In the genomic region with DNA sequence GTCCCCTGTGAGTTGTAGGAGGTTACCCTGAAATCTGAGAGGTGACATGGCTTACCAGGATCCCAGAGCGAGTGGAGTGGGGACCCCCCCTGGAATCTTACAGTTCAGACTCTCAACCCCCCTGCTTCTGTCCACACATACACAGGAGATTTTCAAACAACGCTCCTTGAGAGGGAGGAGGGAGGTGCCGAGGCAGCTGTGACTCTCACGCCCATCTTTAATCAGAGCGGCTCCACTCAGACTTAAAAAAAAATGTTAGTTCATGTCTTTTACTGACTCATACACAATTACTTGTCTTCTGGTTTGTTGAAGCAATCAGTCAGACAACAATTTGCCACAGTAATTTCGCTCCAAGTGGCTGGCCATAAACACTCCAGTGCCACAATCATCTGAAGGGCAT, we compare ENCODE assay signal across 25 cellular contexts. TPM values are rescaled to one million over a fixed set of nuclear protein-coding genes. Genes with fewer than 3 reads are reported as not detected.
A peak's percentile ranks its signal among the peaks of the same experiment; 100 is the strongest.
DNase-seq lines count a peak whose midpoint lies in the region; TF ChIP-seq lines count a peak whose summit lies in the region.
"Had no signal": no experiment of that assay in that cellular context is flagged by ENCODE, and none has a peak within 500 bp of the region (broad histone marks: within the 10 kb centered on the region; RNA-seq: fewer than 3 reads in every experiment).

No MANE protein-coding gene starts in this region.

- H2AK5ac ChIP-seq in mesenchymal stem cell (ENCODE audit: low read length, severe bottlenecking), result no peak overlapping the region

- H3K27ac ChIP-seq in mesenchymal stem cell (ENCODE audit: low read length, poor library complexity, severe bottlenecking), result no peak overlapping the region
- H3K27ac ChIP-seq: heart left ventricle, neural progenitor cell, WERI-Rb-1 had no signal

- H2BK120ac ChIP-seq in mesenchymal stem cell (ENCODE audit: low read depth, low read length), result no peak overlapping the region

- no peaks in the 10 kb centered on the region for H3K9me3 ChIP-seq in adipocyte (ENCODE audit: control insufficient read depth, low read length)
- H3K9me3 ChIP-seq in mesenchymal stem cell (ENCODE audit: control insufficient read depth, low read length), result no peaks in the 10 kb centered on the region
- H3K9me3 ChIP-seq: heart left ventricle had no signal

- no peak overlapping the region for H3K4ac ChIP-seq in mesenchymal stem cell (ENCODE audit: low read depth in 1 of 2, low read length in 2 of 2)

- no peak overlapping the region for H2BK5ac ChIP-seq in mesenchymal stem cell (ENCODE audit: low read depth, low read length, poor library complexity, severe bottlenecking)

- H3K4me1 Mint-ChIP-seq in HFFc6 (ENCODE audit: low read depth), result no peaks in the 10 kb centered on the region

- H2AFZ ChIP-seq in mesenchymal stem cell (ENCODE audit: low read depth, low read length), result no peak overlapping the region
- H2AFZ ChIP-seq: neural progenitor cell had no signal

- H3K27me3 ChIP-seq in adipocyte (replicated peaks; ENCODE audit: control insufficient read depth, insufficient read depth, low read length) (no peaks in the 10 kb centered on the region), mesenchymal stem cell (ENCODE audit: control insufficient read depth in 1 of 2, insufficient read depth in 1 of 2, low read length in 2 of 2) (peaks cover 0 to 18% of the 10 kb centered on the region in 2 experiments)
- H3K27me3 ChIP-seq: heart left ventricle, neural progenitor cell had no signal

- H3K27ac Mint-ChIP-seq in HFFc6, result no peak overlapping the region
- H3K27ac Mint-ChIP-seq: activated CD4-positive, alpha-beta memory T cell treated with anti-CD3 and anti-CD28 coated beads for 36 hours; memory B cell; neural progenitor cell had no signal

- TF ChIP-seq CTCF in HFFc6 (IDR thresholded peaks at IDR 0.05), result no peak

- peaks cover 39% of the 10 kb centered on the region for H3K4me1 ChIP-seq in adipocyte (ENCODE audit: control insufficient read depth, insufficient read depth, low read length)
- no peaks in the 10 kb centered on the region for H3K4me1 ChIP-seq in mesenchymal stem cell (ENCODE audit: control insufficient read depth, insufficient read depth, low read depth, low read length)

- H3K18ac ChIP-seq in mesenchymal stem cell (ENCODE audit: low read depth in 1 of 2, low read length in 2 of 2), result no peak overlapping the region

- no peak overlapping the region for H3K4me2 ChIP-seq in mesenchymal stem cell (ENCODE audit: low read length, poor library complexity, severe bottlenecking)
- H3K4me2 ChIP-seq: neural progenitor cell had no signal

- H3K79me1 ChIP-seq in mesenchymal stem cell (replicated peaks; ENCODE audit: low read length, poor library complexity, severe bottlenecking), result no peaks in the 10 kb centered on the region

- no peak overlapping the region for H2BK12ac ChIP-seq in mesenchymal stem cell (ENCODE audit: low read length in 2 of 2)

- peak; percentile 68 for DNase-seq in GM04503 (ENCODE audit: low read depth)
- DNase-seq in adipocyte (ENCODE audit: low read depth), result no peak
- peak; percentile 24 for DNase-seq in mesenchymal stem cell
- peak; percentile 40 for DNase-seq in stromal cell of bone marrow (ENCODE audit: low read depth)
- DNase-seq in EL, result no peak
- no peak for DNase-seq in HFFc6
- no peak for DNase-seq in cortex of kidney (lab: John Stamatoyannopoulos, UW)
- no peak for DNase-seq in stimulated activated CD4-positive, alpha-beta T cell treated with anti-CD3 and anti-CD28 coated beads, Interleukin-2, amount 100 ng/mL, for 48 hours
- DNase-seq: activated CD4-positive, alpha-beta memory T cell treated with anti-CD3 and anti-CD28 coated beads for 36 hours; activated T-cell treated with anti-CD3 and anti-CD28 coated beads, Interleukin-2, amount 50 U/mL, for 4 hours; heart left ventricle; NCI-H146; NCI-H226; NK-92 treated with Interleukin-12 subunit alpha and Interleukin-12 subunit beta, amount 100 ng/mL, for 24 hours; stimulated activated CD4-positive, alpha-beta T cell treated with anti-CD3 and anti-CD28 coated beads, Interleukin-2, amount 100 ng/mL, for 24 hours; T-cell; WERI-Rb-1 had no signal

- H3K4me3 Mint-ChIP-seq in HFFc6, result no peak overlapping the region
- H3K4me3 Mint-ChIP-seq: activated CD4-positive, alpha-beta memory T cell treated with anti-CD3 and anti-CD28 coated beads for 36 hours; memory B cell; neural progenitor cell had no signal

- H3K23ac ChIP-seq in mesenchymal stem cell (ENCODE audit: low read length in 2 of 2), result no peak overlapping the region

- no peak overlapping the region for H4K8ac ChIP-seq in mesenchymal stem cell (ENCODE audit: low read length)

- H3K4me3 ChIP-seq in adipocyte (ENCODE audit: low read length) (peak overlapping the region; percentile 8), mesenchymal stem cell (ENCODE audit: insufficient read depth in 1 of 2, low read depth in 1 of 2, low read length in 2 of 2) (no peak overlapping the region)
- H3K4me3 ChIP-seq: heart left ventricle, neural progenitor cell had no signal

- H3K9me3 Mint-ChIP-seq in HFFc6, result no peaks in the 10 kb centered on the region
- H3K9me3 Mint-ChIP-seq: activated CD4-positive, alpha-beta memory T cell treated with anti-CD3 and anti-CD28 coated beads for 36 hours; activated T-cell treated with anti-CD3 and anti-CD28 coated beads, Interleukin-2, amount 50 U/mL, for 4 hours; memory B cell; neural progenitor cell; T-cell had no signal

- H3K27me3 Mint-ChIP-seq in HFFc6 (ENCODE audit: insufficient read depth), result peaks cover 21% of the 10 kb centered on the region
- H3K27me3 Mint-ChIP-seq: activated naive CD8-positive, alpha-beta T cell; T-cell had no signal

- H3K36me3 ChIP-seq in adipocyte (ENCODE audit: control insufficient read depth, insufficient read depth, low read length, severe bottlenecking) (no peaks in the 10 kb centered on the region), mesenchymal stem cell (ENCODE audit: control insufficient read depth in 1 of 2, insufficient read depth in 2 of 2, low read depth in 1 of 2, low read length in 2 of 2) (no peaks in the 10 kb centered on the region)
- H3K36me3 ChIP-seq: heart left ventricle, neural progenitor cell, WERI-Rb-1 had no signal

- H2BK15ac ChIP-seq in mesenchymal stem cell (ENCODE audit: low read depth, poor library complexity, severe bottlenecking), result no peak overlapping the region

- H3K36me3 Mint-ChIP-seq in HFFc6 (ENCODE audit: low read depth), result no peaks in the 10 kb centered on the region
- H3K36me3 Mint-ChIP-seq: activated CD4-positive, alpha-beta memory T cell treated with anti-CD3 and anti-CD28 coated beads for 36 hours; activated naive CD8-positive, alpha-beta T cell; T-cell had no signal

- no peak overlapping the region for H3K14ac ChIP-seq in mesenchymal stem cell (ENCODE audit: low read length in 2 of 2)

- H3K9ac ChIP-seq in adipocyte (ENCODE audit: low read length), result peak overlapping the region; percentile 39
- peak overlapping the region; percentile 50 for H3K9ac ChIP-seq in mesenchymal stem cell (ENCODE audit: low read length)
- H3K9ac ChIP-seq: neural progenitor cell had no signal

- 55% methylated on average over 5 of the region's 6 CpGs for WGBS in mesenchymal stem cell

- H4K91ac ChIP-seq in mesenchymal stem cell (ENCODE audit: low read length), result no peak overlapping the region

RNA-seq across cellular contexts. Expression of a gene that starts 15.4 kb away (rescaled TPM):
- 7.5 TPM for polyA plus RNA-seq in mesenchymal stem cell (2013, experiment 1 of 2)
- 6.3 TPM for polyA plus RNA-seq in mesenchymal stem cell (2013, experiment 2 of 2)
- 1 to 10 TPM; 4.0 to 5.1 (median 5.0) TPM for total RNA-seq in HFFc6 (2021; fragmentation: NEBNext Ultra II Directional; extraction: Animal tissue kit (Norgen Biotek cat#: 25700))
- total RNA-seq: epithelial cell of proximal tubule had no signal

RNA-seq across cellular contexts. Expression of a gene that starts 47.8 kb away (rescaled TPM):
- polyA plus RNA-seq in mesenchymal stem cell (2013, experiment 1 of 2), result 9.4 TPM
- polyA plus RNA-seq in mesenchymal stem cell (2013, experiment 2 of 2), result 10.2 TPM
- total RNA-seq in HFFc6 (2021; fragmentation: NEBNext Ultra II Directional; extraction: Animal tissue kit (Norgen Biotek cat#: 25700)), result 10 to 100 TPM in 1 of 6 experiments, 1 to 10 TPM in 5; 5.9 to 10.9 (median 7.1) TPM

RNA-seq across cellular contexts. Expression of a gene that starts 47.9 kb away (rescaled TPM):
- polyA plus RNA-seq in mesenchymal stem cell (2013, experiment 1 of 2), result 17.5 TPM
- polyA plus RNA-seq in mesenchymal stem cell (2013, experiment 2 of 2), result 16.0 TPM
- 10 to 100 TPM; 30.7 to 41.4 (median 33.5) TPM for total RNA-seq in HFFc6 (2021; fragmentation: NEBNext Ultra II Directional; extraction: Animal tissue kit (Norgen Biotek cat#: 25700))

RNA-seq across cellular contexts. Expression of a gene that starts 58.7 kb away (rescaled TPM):
- polyA plus RNA-seq in mesenchymal stem cell (2013, experiment 1 of 2), result not detected
- polyA plus RNA-seq in mesenchymal stem cell (2013, experiment 2 of 2), result not detected
- total RNA-seq in HFFc6 (2021; fragmentation: NEBNext Ultra II Directional; extraction: Animal tissue kit (Norgen Biotek cat#: 25700)), result not detected
- total RNA-seq: activated CD4-positive, alpha-beta memory T cell treated with anti-CD3 and anti-CD28 coated beads for 36 hours; activated T-cell treated with anti-CD3 and anti-CD28 coated beads, Interleukin-2, amount 50 U/mL, for 4 hours; dermis microvascular lymphatic vessel endothelial cell; epithelial cell of proximal tubule; heart left ventricle; renal cortical epithelial cell; subcutaneous adipose tissue; T-cell had no signal
- polyA plus RNA-seq: BJ, heart left ventricle had no signal

Comparison
In these comparisons a context has a peak if more than half of its experiments do, and no peak if none do; other contexts are left out.
1. DNase-seq: peak in GM04503 (single experiment), mesenchymal stem cell (single experiment) and stromal cell of bone marrow (single experiment); none in adipocyte (single experiment), EL (single experiment), HFFc6 (single experiment), cortex of kidney (single experiment) and stimulated activated CD4-positive, alpha-beta T cell treated with anti-CD3 and anti-CD28 coated beads, Interleukin-2, amount 100 ng/mL, for 48 hours (0 of 2).